In genomic region chr2:118539290-118539689, GRCh38 we compare ENCODE assay signal across 9 cellular contexts.
A peak's percentile ranks its signal among the peaks of the same experiment; 100 is the strongest.
DNase-seq lines count a peak whose midpoint lies in the region; ATAC-seq and TF ChIP-seq lines count a peak whose summit lies in the region.
"Had no signal": no experiment of that assay in that cellular context is flagged by ENCODE, and none has a peak within 500 bp of the region (broad histone marks: within the 10 kb centered on the region; RNA-seq: fewer than 3 reads in every experiment).

No MANE protein-coding gene starts in this region.

- no peak overlapping the region for H3K4me3 Mint-ChIP-seq in osteocyte (ENCODE audit: unreplicated experiment)

- no peaks in the 10 kb centered on the region for H3K27me3 Mint-ChIP-seq in osteocyte (ENCODE audit: unreplicated experiment)

- H3K4me3 ChIP-seq in choroid plexus epithelial cell (ENCODE audit: low read depth, low read length) = no peak overlapping the region
- H3K4me3 ChIP-seq: mucosa of descending colon had no signal

- no peak overlapping the region for H3K27ac Mint-ChIP-seq in osteocyte (ENCODE audit: unreplicated experiment)

- ATAC-seq in GM21576 (IDR thresholded peaks at IDR 0.05; ENCODE audit: unreplicated experiment) = no peak
- ATAC-seq: mucosa of descending colon had no signal

- TF ChIP-seq CTCF in LNCAP (IDR thresholded peaks at IDR 0.05) (peak; percentile 53; the same call in 1 of the 2 replicates), choroid plexus epithelial cell (conservative IDR thresholded peaks at IDR 0.05; ENCODE audit: low read depth, low read length) (peak; percentile 78), osteocyte (IDR thresholded peaks at IDR 0.05) (peak; percentile 42)

- no peaks in the 10 kb centered on the region for H3K36me3 Mint-ChIP-seq in osteocyte (ENCODE audit: unreplicated experiment)

- peaks cover 3% of the 10 kb centered on the region for H3K9me3 Mint-ChIP-seq in osteocyte (ENCODE audit: unreplicated experiment)

- no peaks in the 10 kb centered on the region for H3K4me1 Mint-ChIP-seq in osteocyte (ENCODE audit: unreplicated experiment)

- DNase-seq in DMS 273 (lab: John Stamatoyannopoulos, UW; ENCODE audit: unreplicated experiment) (peak; percentile 43), DMS 273 treated with DMSO at 0.1 percent for 48 hours (lab: John Stamatoyannopoulos, UW) (no peak), choroid plexus epithelial cell (ENCODE audit: low read depth) (peak; percentile 60), osteocyte (ENCODE audit: extremely low spot score, unreplicated experiment) (no peak), SHP77 (lab: John Stamatoyannopoulos, UW) (no peak)
- no peak for DNase-seq in stimulated activated naive CD4-positive, alpha-beta T cell treated with Interleukin-2 at 50 U/mL for 16 hours (lab: John Stamatoyannopoulos, UW)

Comparison
In these comparisons a context has a peak if more than half of its experiments do, and no peak if none do; other contexts are left out.
1. DNase-seq: peak in DMS 273 (single experiment) and choroid plexus epithelial cell (single experiment); none in DMS 273 treated with DMSO at 0.1 percent for 48 hours (single experiment), osteocyte (single experiment), stimulated activated naive CD4-positive, alpha-beta T cell treated with Interleukin-2 at 50 U/mL for 16 hours (single experiment) and SHP77 (0 of 2).
2. Peak in every context shown above with its lines, with median percentiles within 50 percentile points of each other: CTCF ChIP-seq.